ENCODE assay signal across 8 cellular contexts in the genomic region with DNA sequence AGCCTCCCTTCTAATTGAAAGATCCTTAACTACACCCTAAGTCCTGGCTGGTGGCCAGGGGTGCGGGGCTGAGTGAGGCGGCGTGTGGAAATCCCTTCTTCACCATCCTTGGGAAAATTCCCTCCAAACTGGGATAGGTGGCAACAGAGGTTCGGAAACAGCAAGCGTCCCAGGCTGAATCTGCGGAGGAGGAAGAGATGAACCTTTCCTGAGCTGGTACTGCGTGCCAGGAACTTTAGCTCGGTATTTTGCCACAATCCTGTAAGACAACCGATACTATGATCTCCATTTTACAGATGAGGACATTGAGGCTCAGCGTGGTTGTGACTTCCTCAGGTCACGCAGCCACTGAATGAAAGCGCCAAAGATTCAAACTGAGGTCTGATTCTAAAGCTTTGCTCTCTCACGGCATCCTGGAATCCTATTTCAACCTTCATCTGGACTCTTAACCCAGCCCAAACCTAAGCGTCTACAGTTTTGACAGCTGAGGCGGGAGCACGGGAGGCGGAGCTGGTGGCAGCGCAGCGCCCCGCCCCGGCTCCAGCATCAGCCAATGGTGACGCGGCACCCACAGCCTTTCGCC. TPM values are rescaled to one million over a fixed set of nuclear protein-coding genes. Genes with fewer than 3 reads are reported as not detected.
DNase-seq lines count a peak whose midpoint lies in the region; ATAC-seq and TF ChIP-seq lines count a peak whose summit lies in the region.

No MANE protein-coding gene starts in this region.

- ATAC-seq in GM18867 (IDR thresholded peaks at IDR 0.05; ENCODE audit: unreplicated experiment) (no peak), GM18870 (IDR thresholded peaks at IDR 0.05; ENCODE audit: unreplicated experiment) (no peak)

- intact Hi-C loops in activated naive CD4-positive, alpha-beta T cell treated with anti-CD3 and anti-CD28 coated beads for 36 hours (cut with micrococcal nuclease), result loop anchor here (1.0 kb wide), 3 partner anchors 21 to 676 kb away; a partner anchor contains a TSS

- H3K9me3 Mint-ChIP-seq in activated naive CD4-positive, alpha-beta T cell treated with anti-CD3 and anti-CD28 coated beads for 36 hours, result no peaks in the 10 kb centered on the region
- H3K9me3 Mint-ChIP-seq in progenitor cell of endocrine pancreas (ENCODE audit: low read depth), result no peaks in the 10 kb centered on the region

- H3K27ac Mint-ChIP-seq in activated naive CD4-positive, alpha-beta T cell treated with anti-CD3 and anti-CD28 coated beads for 36 hours, result peak overlapping the region; percentile 92
- peak overlapping the region; percentile 82 for H3K27ac Mint-ChIP-seq in progenitor cell of endocrine pancreas

- CTCF ChIA-PET in activated naive CD4-positive, alpha-beta T cell treated with anti-CD3 and anti-CD28 coated beads for 36 hours (lab: Charles Lee), result interaction anchor here (0.7 to 22.8 kb wide), 6 partner anchors 10 to 66 kb away, joined by 3 to 532 read pairs (median 3); a partner anchor contains a TSS

- H3K4me1 Mint-ChIP-seq in activated naive CD4-positive, alpha-beta T cell treated with anti-CD3 and anti-CD28 coated beads for 36 hours (ENCODE audit: low read depth), result peaks cover 44% of the 10 kb centered on the region
- H3K4me1 Mint-ChIP-seq in progenitor cell of endocrine pancreas (ENCODE audit: low read depth), result peaks cover 2% of the 10 kb centered on the region

- peaks cover 21% of the 10 kb centered on the region for H3K36me3 Mint-ChIP-seq in activated naive CD4-positive, alpha-beta T cell treated with anti-CD3 and anti-CD28 coated beads for 36 hours (ENCODE audit: low read depth)
- no peaks in the 10 kb centered on the region for H3K36me3 Mint-ChIP-seq in progenitor cell of endocrine pancreas (ENCODE audit: insufficient read depth)

- no peaks in the 10 kb centered on the region for H3K27me3 Mint-ChIP-seq in activated naive CD4-positive, alpha-beta T cell treated with anti-CD3 and anti-CD28 coated beads for 36 hours (ENCODE audit: low read depth)
- peaks cover 18% of the 10 kb centered on the region for H3K27me3 Mint-ChIP-seq in progenitor cell of endocrine pancreas

- H3K4me3 Mint-ChIP-seq in activated naive CD4-positive, alpha-beta T cell treated with anti-CD3 and anti-CD28 coated beads for 36 hours, result peak overlapping the region; percentile 86
- H3K4me3 Mint-ChIP-seq in progenitor cell of endocrine pancreas (ENCODE audit: low read depth), result peak overlapping the region; percentile 60

- DNase-seq in activated naive CD4-positive, alpha-beta T cell treated with anti-CD3 and anti-CD28 coated beads for 36 hours, result no peak
- no peak for DNase-seq in activated naive CD4-positive, alpha-beta T cell treated with Interleukin-2 at 50 U/mL for 16 hours
- DNase-seq in RKO (ENCODE audit: low spot score) (peak; percentile 25), fibroblast of gingiva (ENCODE audit: low read depth) (peak; percentile 13), progenitor cell of endocrine pancreas (ENCODE audit: low spot score, unreplicated experiment) (no peak), SIG-M5 (lab: John Stamatoyannopoulos, UW) (no peak)

- TF ChIP-seq CTCF in progenitor cell of endocrine pancreas (IDR thresholded peaks at IDR 0.05; ENCODE audit: unreplicated experiment), result no peak

RNA-seq across cellular contexts. Expression of a gene that starts 0.6 kb away (rescaled TPM):
- total RNA-seq in activated naive CD4-positive, alpha-beta T cell treated with anti-CD3 and anti-CD28 coated beads for 36 hours, result 10 to 100 TPM; 70.8 to 71.9 TPM
- total RNA-seq in progenitor cell of endocrine pancreas, result 18.7 and 21.9 TPM in 2 replicates

RNA-seq across cellular contexts. Expression of a gene that starts 47.9 kb away (rescaled TPM):
- total RNA-seq in activated naive CD4-positive, alpha-beta T cell treated with anti-CD3 and anti-CD28 coated beads for 36 hours, result 1 to 10 TPM; 1.2 to 1.7 TPM
- not detected in 2 replicates for total RNA-seq in progenitor cell of endocrine pancreas

Comparison
In these comparisons a context has a peak if more than half of its experiments do, and no peak if none do; other contexts are left out.
1. DNase-seq: peak in RKO (single experiment) and fibroblast of gingiva (single experiment); none in activated naive CD4-positive, alpha-beta T cell treated with anti-CD3 and anti-CD28 coated beads for 36 hours (single experiment), activated naive CD4-positive, alpha-beta T cell treated with Interleukin-2 at 50 U/mL for 16 hours (single experiment), progenitor cell of endocrine pancreas (single experiment) and SIG-M5 (single experiment).